8 cellular contexts compared by ENCODE assay signal in the genomic region with DNA sequence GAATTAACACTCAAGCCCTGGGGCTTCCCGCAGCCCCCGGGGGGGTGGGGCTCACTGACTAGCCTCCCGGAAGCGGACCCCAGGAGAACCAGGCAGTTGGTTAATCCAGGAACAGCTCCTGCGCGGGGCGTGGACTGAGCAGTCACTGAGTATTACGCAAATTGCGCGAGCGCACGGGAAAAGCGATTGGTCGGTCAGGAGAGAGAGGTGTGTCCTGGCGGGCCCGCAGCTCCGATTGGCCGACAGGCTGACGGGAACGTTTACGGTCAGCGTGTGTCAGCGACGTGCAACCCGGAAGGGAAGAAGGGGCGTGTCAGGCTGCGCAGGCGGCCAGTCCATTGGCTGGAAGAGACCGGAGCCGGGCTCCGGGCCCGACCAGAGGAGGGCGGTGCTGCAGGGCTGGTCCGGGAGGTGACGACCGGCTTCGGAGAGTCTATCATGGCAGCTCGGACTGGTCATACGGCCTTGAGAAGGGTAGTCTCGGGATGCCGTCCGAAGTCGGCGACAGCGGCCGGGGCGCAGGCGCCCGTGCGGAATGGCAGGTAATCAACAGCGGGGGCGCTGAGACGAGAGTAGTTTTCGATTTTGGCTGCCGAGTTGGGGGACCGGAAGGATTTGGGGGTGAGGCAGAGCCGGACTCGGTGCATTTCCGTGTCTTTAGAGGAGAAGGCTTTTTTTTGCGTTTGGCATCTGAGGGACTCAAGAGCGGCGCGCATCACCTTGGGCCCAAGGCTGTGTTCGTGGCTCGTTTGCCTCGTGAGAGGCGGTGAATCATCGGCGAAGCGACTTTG. TPM values are rescaled to one million over a fixed set of nuclear protein-coding genes. Genes with fewer than 3 reads are reported as not detected.
A peak's percentile ranks its signal among the peaks of the same experiment; 100 is the strongest.
DNase-seq lines count a peak whose midpoint lies in the region; ATAC-seq, FAIRE-seq and TF ChIP-seq lines count a peak whose summit lies in the region.

COQ10B (plus strand) TSS at position 430 of the 791 bp plus-strand sequence; CDS start at position 439, 9 bp downstream.

- peak; percentile 96 for ATAC-seq in GM21526 (IDR thresholded peaks at IDR 0.05; ENCODE audit: low FRiP score, unreplicated experiment)

- TF ChIP-seq CTCF in OCI-LY7 (conservative IDR thresholded peaks at IDR 0.05; ENCODE audit: low read length) (peak; percentile 55; the same call in 1 of the 2 replicates), endothelial cell of umbilical vein (IDR thresholded peaks at IDR 0.05; ENCODE audit: extremely low read depth in 1 of 2, insufficient read depth in 1 of 2, low read depth in 1 of 2, low read length in 2 of 2) (peak in 1 of 2 donors; percentile 30)

- POLR2A ChIA-PET in OCI-LY7 (lab: Charles Lee) (interaction anchor here (0.6 to 3.5 kb wide), 12 partner anchors 10 to 313 kb away, joined by 3 to 41 read pairs (median 4); partner anchors contain the start of genes HSPD1, HSPE1 and SF3B1), endothelial cell of umbilical vein (lab: Charles Lee) (interaction anchor here (0.9 to 1.2 kb wide), 6 partner anchors 8 to 63 kb away, joined by 3 to 16 read pairs (median 4); partner anchors contain the start of genes HSPD1, HSPE1, MOB4 and SF3B1)

- H3K4me3 ChIP-seq in OCI-LY7 (ENCODE audit: low read depth, low read length, poor library complexity, severe bottlenecking) (peak within 1 kb of the TSS; percentile 84), endothelial cell of umbilical vein (replicated peaks in 1 of 3; ENCODE audit: insufficient read depth in 1 of 3, low read depth in 1 of 3, low read length in 3 of 3) (peak within 1 kb of the TSS; percentile 61 to 95 (median 75))

- intact Hi-C loops in OCI-LY7 (cut with micrococcal nuclease; ENCODE audit: unreplicated experiment): loop anchor here (1.0 to 5.0 kb wide), 4 partner anchors 18 to 254 kb away; partner anchors contain the start of genes HSPE1, MARS2 and SF3B1
- intact Hi-C loops in endothelial cell of umbilical vein (cut with micrococcal nuclease): loop anchor here (1.0 kb wide), 4 partner anchors 18 to 252 kb away; partner anchors contain the start of genes HSPE1, MARS2 and SF3B1

- H3K4me2 ChIP-seq in OCI-LY7 (ENCODE audit: low read length): peak within 1 kb of the TSS; percentile 75
- peak within 1 kb of the TSS; percentile 98 for H3K4me2 ChIP-seq in endothelial cell of umbilical vein (ENCODE audit: insufficient read depth, low read length)

- no peaks in the 10 kb centered on the region for H3K27me3 ChIP-seq in endothelial cell of umbilical vein (ENCODE audit: control insufficient read depth in 2 of 2, insufficient read depth in 2 of 2, low read length in 2 of 2)

- H3K27ac ChIP-seq in OCI-LY7 (ENCODE audit: low read depth, low read length, poor library complexity, severe bottlenecking) (peak within 1 kb of the TSS; percentile 72), endothelial cell of umbilical vein (ENCODE audit: insufficient read depth, low read depth, low read length) (peak within 1 kb of the TSS; percentile 98)

- TF ChIP-seq POLR2A in endothelial cell of umbilical vein (IDR thresholded peaks at IDR 0.05; ENCODE audit: low read depth, low read length): peak; percentile 94

- no peaks in the 10 kb centered on the region for H3K9me2 ChIP-seq in OCI-LY7 (ENCODE audit: insufficient read depth, low read length)

- peaks cover 41% of the 10 kb centered on the region for H3K79me2 ChIP-seq in OCI-LY7 (ENCODE audit: insufficient read depth, low read depth, low read length)
- peaks cover 42% of the 10 kb centered on the region for H3K79me2 ChIP-seq in endothelial cell of umbilical vein (ENCODE audit: control insufficient read depth, insufficient read depth, low read length)

- no TSS peak for BruUV-seq in OCI-LY7 (replicated peaks; lab: Mats Ljungman, UMichigan)
- BruUV-seq in endothelial cell of umbilical vein (replicated peaks; lab: Mats Ljungman, UMichigan): TSS peak; percentile 85

- no peaks in the 10 kb centered on the region for H4K20me1 ChIP-seq in OCI-LY7 (ENCODE audit: insufficient read depth, low read length)
- H4K20me1 ChIP-seq in endothelial cell of umbilical vein (replicated peaks; ENCODE audit: control insufficient read depth, extremely low read depth, insufficient read depth, low read length): peaks cover 2% of the 10 kb centered on the region

- peaks cover 7% of the 10 kb centered on the region; the same call in 1 of the 2 replicates for H3K36me3 ChIP-seq in OCI-LY7 (ENCODE audit: insufficient read depth, low read length)
- no peaks in the 10 kb centered on the region for H3K36me3 ChIP-seq in endothelial cell of umbilical vein (ENCODE audit: control insufficient read depth in 2 of 2, extremely low read depth in 1 of 2, insufficient read depth in 2 of 2, low read length in 2 of 2)

- CTCF ChIA-PET in OCI-LY7 (lab: Charles Lee; ENCODE audit: unreplicated experiment): interaction anchor here (1.0 kb wide), 1 partner anchor 13 kb away, joined by 3 read pairs; no protein-coding TSS in a partner anchor
- CTCF ChIA-PET in endothelial cell of umbilical vein (lab: Charles Lee): interaction anchor here (0.9 to 1.9 kb wide), 4 partner anchors 10 to 46 kb away, joined by 3 to 15 read pairs (median 4); partner anchors contain the start of genes HSPD1, HSPE1 and SF3B1

- H3K9me1 ChIP-seq in endothelial cell of umbilical vein (replicated peaks; ENCODE audit: control insufficient read depth, extremely low read depth, insufficient read depth, low read length): no peaks in the 10 kb centered on the region

- H2AFZ ChIP-seq in OCI-LY7 (ENCODE audit: low read length): peak within 1 kb of the TSS; percentile 82
- H2AFZ ChIP-seq in endothelial cell of umbilical vein (ENCODE audit: low read depth, low read length): peak within 1 kb of the TSS; percentile 62

- DNase-seq in DMS 273 treated with DMSO at 0.1 percent for 48 hours (lab: John Stamatoyannopoulos, UW): peak; percentile 99
- peak; percentile 85 for DNase-seq in HuH-7.5 (ENCODE audit: low spot score)
- peak; percentile 100 for DNase-seq in OCI-LY7 (ENCODE audit: low spot score)
- DNase-seq in activated T-cell treated with anti-CD3 and anti-CD28 coated beads for 1 hour (ENCODE audit: low read depth): peak; percentile 94
- DNase-seq in endothelial cell of umbilical vein (ENCODE audit: low read depth, low spot score): peak; percentile 100
- DNase-seq in midbrain (lab: John Stamatoyannopoulos, UW): peak; percentile 100
- DNase-seq in stimulated activated CD8-positive, alpha-beta memory T cell treated with anti-CD3 and anti-CD28 coated beads, Interleukin-2, amount 100 ng/mL, for 1 hour (ENCODE audit: low read depth in 2 of 2): peak; percentile 95 to 96

- peak; percentile 98 for FAIRE-seq in endothelial cell of umbilical vein (lab: Jason Lieb, UNC)

- H3K4me1 ChIP-seq in OCI-LY7 (ENCODE audit: insufficient read depth, low read length, poor library complexity, severe bottlenecking) (peaks cover 17% of the 10 kb centered on the region), endothelial cell of umbilical vein (ENCODE audit: control insufficient read depth, extremely low read depth, insufficient read depth, low read length) (peaks cover 14% of the 10 kb centered on the region)

- dilution Hi-C loops in endothelial cell of umbilical vein (cut with MboI; ENCODE audit: extremely low pct_ligation_motif_present, low sequenced_read_pairs): no loop called here

- peak within 1 kb of the TSS; percentile 99 for H3K9ac ChIP-seq in endothelial cell of umbilical vein (replicated peaks; ENCODE audit: extremely low read depth, insufficient read depth, low read length)

- H3K9me3 ChIP-seq in OCI-LY7 (ENCODE audit: low read length) (no peaks in the 10 kb centered on the region), endothelial cell of umbilical vein (replicated peaks; ENCODE audit: control insufficient read depth, insufficient read depth, low read length) (no peaks in the 10 kb centered on the region)

TF ChIP-seq in endothelial cell of umbilical vein, 7 proteins besides CTCF, POLR2A, EP300 and RAD21:
- no peak for TF ChIP-seq MYC (IDR thresholded peaks at IDR 0.05; ENCODE audit: low read depth, low read length)
- peak; percentile 47 for TF ChIP-seq JUN (IDR thresholded peaks at IDR 0.05; ENCODE audit: borderline replicate concordance, insufficient read depth, insufficient read length, low read depth)
- peak; percentile 83 for TF ChIP-seq POLR2AphosphoS5 (IDR thresholded peaks at IDR 0.05; ENCODE audit: insufficient read depth, low read depth, low read length)
- TF ChIP-seq, protein P1, sequence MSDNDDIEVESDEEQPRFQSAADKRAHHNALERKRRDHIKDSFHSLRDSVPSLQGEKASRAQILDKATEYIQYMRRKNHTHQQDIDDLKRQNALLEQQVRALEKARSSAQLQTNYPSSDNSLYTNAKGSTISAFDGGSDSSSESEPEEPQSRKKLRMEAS (IDR thresholded peaks at IDR 0.05; ENCODE audit: insufficient read depth, insufficient read length): peak; percentile 43
- peak; percentile 59 for TF ChIP-seq FOS (IDR thresholded peaks at IDR 0.05; ENCODE audit: borderline replicate concordance, insufficient read depth, low read length)
- TF ChIP-seq EZH2 (IDR thresholded peaks at IDR 0.05; ENCODE audit: borderline replicate concordance, low read depth, low read length, severe bottlenecking): no peak

RNA-seq across cellular contexts. Expression of gene COQ10B, which starts in this region (rescaled TPM):
- 4.5 and 5.0 TPM in 2 replicates for total RNA-seq in OCI-LY7 (2014; rRNA removed; shearing (Covaris generic))
- total RNA-seq in OCI-LY7 (2022) (12.2 and 13.5 TPM in 2 replicates), endothelial cell of umbilical vein (15.1 and 19.5 TPM in 2 replicates)
- 1.6 and 2.4 TPM in 2 replicates for polyA plus RNA-seq in endothelial cell of umbilical vein
- 3.1 and 3.7 TPM in 2 replicates for polyA plus RNA-seq in endothelial cell of umbilical vein (2011; cell fraction: cytosol; rRNA removed)
- polyA plus RNA-seq in endothelial cell of umbilical vein (2011; cell fraction: nucleus; rRNA removed): 3.0 and 3.6 TPM in 2 replicates
- polyA plus RNA-seq in endothelial cell of umbilical vein (2012): 19.9 and 20.6 TPM in 2 replicates
- 7.1 and 7.5 TPM in 2 replicates for polyA minus RNA-seq in endothelial cell of umbilical vein
- 2.8 TPM for polyA minus RNA-seq in endothelial cell of umbilical vein (2011; cell fraction: cytosol; rRNA and poly(A)+ RNA removed)
- 15.1 and 17.6 TPM in 2 replicates for polyA minus RNA-seq in endothelial cell of umbilical vein (2011; cell fraction: nucleus; rRNA and poly(A)+ RNA removed)

Comparison
In these comparisons a context has a peak if more than half of its experiments do, and no peak if none do; other contexts are left out.
1. Peak in every context shown above with its lines: DNase-seq, ATAC-seq, H3K4me3 ChIP-seq and H3K27ac ChIP-seq.